ENCODE assay signal across 29 cellular contexts in the genomic region with DNA sequence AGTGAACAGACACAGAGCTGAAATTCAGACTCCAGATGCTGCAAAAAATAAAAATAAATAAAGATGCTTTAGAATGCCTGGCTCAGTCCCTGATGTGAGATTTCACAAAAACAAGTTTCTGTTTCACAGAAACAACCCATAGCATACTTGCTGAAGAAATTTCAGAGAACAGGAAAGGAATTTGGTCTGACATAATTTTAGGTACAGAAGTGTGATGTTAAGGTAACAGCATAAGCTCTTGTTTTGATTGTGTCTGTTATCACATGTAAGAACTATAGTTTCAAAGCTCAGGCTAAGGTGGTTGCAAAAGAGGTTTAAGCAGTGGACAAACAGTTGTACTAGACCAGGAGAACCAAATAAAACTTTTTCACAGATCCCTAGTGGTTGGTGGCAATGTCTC.
"Had no signal": no experiment of that assay in that cellular context is flagged by ENCODE, and none has a peak within 500 bp of the region (broad histone marks: within the 10 kb centered on the region; RNA-seq: fewer than 3 reads in every experiment).

No MANE protein-coding gene starts in this region.

- H3K9me3 ChIP-seq: esophagus muscularis mucosa, gastrocnemius medialis, heart left ventricle had no signal

- H3K4me3 ChIP-seq: esophagus muscularis mucosa, gastrocnemius medialis, heart left ventricle had no signal

- ATAC-seq: activated CD4-positive, CD25-positive, alpha-beta regulatory T cell treated with anti-CD3 and anti-CD28 coated beads, Interleukin-2, amount 50 U/mL, for 24 hours; activated CD8-positive, alpha-beta T cell treated with anti-CD3 and anti-CD28 coated beads for 36 hours; activated T-cell treated with anti-CD3 and anti-CD28 coated beads, Interleukin-2, amount 50 U/mL, for 4 hours; effector memory CD8-positive, alpha-beta T cell; foreskin keratinocyte; gastrocnemius medialis; heart left ventricle; T-helper 17 cell had no signal

- H3K27ac Mint-ChIP-seq: activated B cell treated with CpG ODN at 0.5 μM for 24 hours; activated CD8-positive, alpha-beta T cell treated with anti-CD3 and anti-CD28 coated beads for 36 hours; activated naive CD4-positive, alpha-beta T cell treated with anti-CD3 and anti-CD28 coated beads for 36 hours; activated naive CD4-positive, alpha-beta T cell treated with anti-CD3 and anti-CD28 coated beads, Interleukin-2, amount 50 U/mL, for 24 hours; activated T-helper 2 cell treated with anti-CD3 and anti-CD28 coated beads, Interferon-gamma antibody, Interleukin-2, Interleukin-4, amounts not matched to agents 10 μg/mL and 5 μg/mL and 100 μg/mL, durations not matched to agents 14 hours and 24 hours and 36 hours; effector memory CD8-positive, alpha-beta T cell; T-helper 17 cell had no signal

- H3K9me3 Mint-ChIP-seq: activated B cell treated with CpG ODN at 0.5 μM for 24 hours; activated CD8-positive, alpha-beta T cell treated with anti-CD3 and anti-CD28 coated beads for 36 hours; activated naive CD4-positive, alpha-beta T cell treated with anti-CD3 and anti-CD28 coated beads for 36 hours; activated T-cell treated with anti-CD3 and anti-CD28 coated beads, Interleukin-2, amount 50 U/mL, for 4 hours; activated T-helper 2 cell treated with anti-CD3 and anti-CD28 coated beads, Interferon-gamma antibody, Interleukin-2, Interleukin-4, amounts not matched to agents 10 μg/mL and 5 μg/mL and 100 μg/mL, durations not matched to agents 14 hours and 24 hours and 36 hours had no signal

- H3K4me1 ChIP-seq: foreskin keratinocyte, gastrocnemius medialis had no signal

- H3K27me3 ChIP-seq: brain microvascular endothelial cell, esophagus muscularis mucosa, foreskin keratinocyte, gastrocnemius medialis, heart left ventricle had no signal

- H3K4me1 Mint-ChIP-seq: activated B cell treated with CpG ODN at 0.5 μM for 24 hours; activated naive CD4-positive, alpha-beta T cell treated with anti-CD3 and anti-CD28 coated beads, Interleukin-2, amount 50 U/mL, for 24 hours; central memory CD8-positive, alpha-beta T cell; T-helper 17 cell had no signal

- H3K36me3 ChIP-seq: brain microvascular endothelial cell, esophagus muscularis mucosa, gastrocnemius medialis, heart left ventricle, WERI-Rb-1 had no signal

- H3K4me3 Mint-ChIP-seq: activated B cell treated with CpG ODN at 0.5 μM for 24 hours; activated CD8-positive, alpha-beta T cell treated with anti-CD3 and anti-CD28 coated beads for 36 hours; activated naive CD4-positive, alpha-beta T cell treated with anti-CD3 and anti-CD28 coated beads for 36 hours; activated naive CD4-positive, alpha-beta T cell treated with anti-CD3 and anti-CD28 coated beads, Interleukin-2, amount 50 U/mL, for 24 hours; activated T-cell treated with anti-CD3 and anti-CD28 coated beads, Interleukin-2, amount 50 U/mL, for 4 hours; central memory CD8-positive, alpha-beta T cell; effector memory CD8-positive, alpha-beta T cell; T-helper 17 cell had no signal

- H3K27ac ChIP-seq: brain microvascular endothelial cell, esophagus muscularis mucosa, foreskin keratinocyte, gastrocnemius medialis, heart left ventricle, WERI-Rb-1 had no signal

- H3K36me3 Mint-ChIP-seq: activated naive CD4-positive, alpha-beta T cell treated with anti-CD3 and anti-CD28 coated beads, Interleukin-2, amount 50 U/mL, for 24 hours had no signal

- H3K27me3 Mint-ChIP-seq: activated B cell treated with CpG ODN at 0.5 μM for 24 hours; activated naive CD4-positive, alpha-beta T cell treated with anti-CD3 and anti-CD28 coated beads, Interleukin-2, amount 50 U/mL, for 24 hours; central memory CD8-positive, alpha-beta T cell; effector memory CD8-positive, alpha-beta T cell; T-helper 17 cell had no signal

- DNase-seq: activated B cell treated with CpG ODN at 0.5 μM for 24 hours; activated CD4-positive, alpha-beta T cell treated with anti-CD3 and anti-CD28 coated beads for 48 hours; activated CD4-positive, alpha-beta T cell treated with anti-CD3 and anti-CD28 coated beads, Interleukin-2, amount 50 U/mL, for 1 hour; activated CD4-positive, alpha-beta T cell treated with anti-CD3 and anti-CD28 coated beads, Interleukin-2, amount 50 U/mL, for 48 hours; activated CD8-positive, alpha-beta memory T cell treated with anti-CD3 and anti-CD28 coated beads for 24 hours; activated CD8-positive, alpha-beta T cell treated with anti-CD3 and anti-CD28 coated beads for 36 hours; activated effector memory CD4-positive, alpha-beta T cell treated with anti-CD3 and anti-CD28 coated beads, Interleukin-2, amount 50 U/mL, for 16 hours; activated naive CD4-positive, alpha-beta T cell treated with anti-CD3 and anti-CD28 coated beads for 36 hours; activated T-cell treated with anti-CD3 and anti-CD28 coated beads, Interleukin-2, amount 50 U/mL, for 4 hours; amniotic stem cell; anterior cingulate cortex; brain microvascular endothelial cell; cortex of kidney; dermis blood vessel endothelial cell; effector CD4-positive, alpha-beta T cell; effector memory CD8-positive, alpha-beta T cell; gastrocnemius medialis; glutamatergic neuron; heart left ventricle; T-helper 1 cell; T-helper 17 cell; T1000; WERI-Rb-1 had no signal
